Comparison of ENCODE assay signal across 23 cellular contexts in genomic region chr1:116191294-116191693, GRCh38.
DNase-seq lines count a peak whose midpoint lies in the region; ATAC-seq, FAIRE-seq and TF ChIP-seq lines count a peak whose summit lies in the region.
"Had no signal": no experiment of that assay in that cellular context is flagged by ENCODE, and none has a peak within 500 bp of the region (broad histone marks: within the 10 kb centered on the region; RNA-seq: fewer than 3 reads in every experiment).

No MANE protein-coding gene starts in this region.

- ATAC-seq in K562, result no peak
- ATAC-seq in right lobe of liver, result no peak
- ATAC-seq: GM12878 had no signal

- intact Hi-C loops in K562 (cut with micrococcal nuclease), result no loop called here
- intact Hi-C loops in right lobe of liver (cut with DNase I), result no loop called here

- H3K9me3 ChIP-seq in K562 (replicated peaks; ENCODE audit: control insufficient read depth, insufficient read depth, low read depth, low read length) (no peaks in the 10 kb centered on the region), right lobe of liver (no peaks in the 10 kb centered on the region)
- H3K9me3 ChIP-seq: BLaER1 treated with 17β-estradiol and CSF1 and Interleukin-3, amounts not matched to agents 10 nM and 100 nM had no signal

- TF ChIP-seq CTCF in C4-2B (conservative IDR thresholded peaks at IDR 0.05), result no peak
- no peak for TF ChIP-seq CTCF in K562 (IDR thresholded peaks at IDR 0.05 in 2 of 3, conservative IDR thresholded peaks at IDR 0.05 in 1 of 3; ENCODE audit: insufficient read depth in 2 of 3, low read depth in 1 of 3, low read length in 3 of 3)
- no peak for TF ChIP-seq CTCF in right lobe of liver (IDR thresholded peaks at IDR 0.05)

- H3K9ac ChIP-seq in K562 (ENCODE audit: insufficient read depth in 1 of 2, low read depth in 2 of 2, low read length in 2 of 2), result no peak overlapping the region
- H3K9ac ChIP-seq: BLaER1 treated with 17β-estradiol and CSF1 and Interleukin-3, amounts not matched to agents 10 nM and 100 nM had no signal

- no peak for FAIRE-seq in K562 (lab: Jason Lieb, UNC)
- FAIRE-seq: A204.1, GM12878, GM12892, GM19239 had no signal

- no peak for TF ChIP-seq EP300 in K562 (IDR thresholded peaks at IDR 0.05; ENCODE audit: low read length)

- in situ Hi-C loops in K562 (cut with MboI), result no loop called here

- TF ChIP-seq POLR2A in K562 (conservative IDR thresholded peaks at IDR 0.05), result no peak
- TF ChIP-seq POLR2A in right lobe of liver (IDR thresholded peaks at IDR 0.05), result no peak

- H3K79me2 ChIP-seq in K562 (ENCODE audit: control insufficient read depth, insufficient read depth, low read length), result no peaks in the 10 kb centered on the region

- H3K9me1 ChIP-seq in K562 (ENCODE audit: control insufficient read depth, insufficient read depth, low read length), result no peaks in the 10 kb centered on the region

- H3K4me3 ChIP-seq in K562 (no peak overlapping the region), right lobe of liver (no peak overlapping the region)
- H3K4me3 ChIP-seq: BLaER1 treated with 17β-estradiol and CSF1 and Interleukin-3, amounts not matched to agents 10 nM and 100 nM; GM12878 had no signal

- H4K20me1 ChIP-seq in K562 (replicated peaks; ENCODE audit: control insufficient read depth, insufficient read depth, low read length), result no peaks in the 10 kb centered on the region
- H4K20me1 ChIP-seq: BLaER1 treated with 17β-estradiol and CSF1 and Interleukin-3, amounts not matched to agents 10 nM and 100 nM had no signal

- H3K4me1 ChIP-seq in K562 (replicated peaks in 1 of 2; ENCODE audit: control insufficient read depth in 2 of 2, insufficient read depth in 2 of 2, low read length in 2 of 2) (no peaks in the 10 kb centered on the region), right lobe of liver (no peaks in the 10 kb centered on the region)
- H3K4me1 ChIP-seq: BLaER1 treated with 17β-estradiol and CSF1 and Interleukin-3, amounts not matched to agents 10 nM and 100 nM had no signal

- TF ChIP-seq RAD21 in K562 (CRISPR knock-in tag; conservative IDR thresholded peaks at IDR 0.05 in 1 of 2, IDR thresholded peaks at IDR 0.05 in 1 of 2), result no peak

- H3K36me3 ChIP-seq in K562 (ENCODE audit: control insufficient read depth, insufficient read depth, low read length) (no peaks in the 10 kb centered on the region), right lobe of liver (no peaks in the 10 kb centered on the region)
- H3K36me3 ChIP-seq: BLaER1 treated with 17β-estradiol and CSF1 and Interleukin-3, amounts not matched to agents 10 nM and 100 nM had no signal

- 0% methylated on average over 2 of the region's 2 CpGs for WGBS in K562 (ENCODE audit: insufficient coverage, low coverage, missing lambda C conversion rate)
- WGBS in right lobe of liver (ENCODE audit: insufficient coverage, low coverage, low lambda C conversion rate, missing lambda C conversion rate), result 62% methylated on average over 1 of the region's 2 CpGs

- CTCF ChIA-PET in K562 (lab: Yijun Ruan, JAX; ENCODE audit: low intra/inter-chr PET ratio), result no interaction called here

- peak overlapping the region; percentile 14; the same call in 1 of the 2 replicates for H3K27ac ChIP-seq in C4-2B
- H3K27ac ChIP-seq in K562 (ENCODE audit: extremely low read depth, low read depth, low read length), result no peak overlapping the region
- no peak overlapping the region for H3K27ac ChIP-seq in right lobe of liver
- H3K27ac ChIP-seq: BLaER1 treated with 17β-estradiol and CSF1 and Interleukin-3, amounts not matched to agents 10 nM and 100 nM had no signal

- no peak overlapping the region for H3K4me2 ChIP-seq in K562 (ENCODE audit: insufficient read depth, low read length)
- H3K4me2 ChIP-seq: BLaER1 treated with 17β-estradiol and CSF1 and Interleukin-3, amounts not matched to agents 10 nM and 100 nM had no signal

- H3K27me3 ChIP-seq in K562 (ENCODE audit: control insufficient read depth in 2 of 2, insufficient read depth in 2 of 2, low read length in 2 of 2) (no peaks in the 10 kb centered on the region; a peak in 1 of 5 replicates), right lobe of liver (no peaks in the 10 kb centered on the region)
- H3K27me3 ChIP-seq: BLaER1 treated with 17β-estradiol and CSF1 and Interleukin-3, amounts not matched to agents 10 nM and 100 nM had no signal

- DNase-seq in K562 (ENCODE audit: extremely low read depth in 1 of 4, low spot score in 3 of 4) (no peak), right lobe of liver (no peak), GOT3 (lab: John Stamatoyannopoulos, UW) (no peak)
- DNase-seq in activated T-cell treated with anti-CD3 and anti-CD28 coated beads, Interleukin-2, amount 50 U/mL, for 1 hour, result no peak
- DNase-seq: 8988T; ACHN; CD4-positive, alpha-beta memory T cell; CD4-positive, CD25-positive, alpha-beta regulatory T cell; CD8-positive, alpha-beta memory T cell; COR-L47; DMS 273 treated with DMSO at 0.1 percent for 48 hours; DMS153; DMS53; DMS79; DND-41; EL; GDM1 had no signal

- no TSS peak for BruUV-seq in K562 (replicated peaks; lab: Mats Ljungman, UMichigan)

- POLR2A ChIA-PET in K562 (lab: Yijun Ruan, JAX), result interaction anchor here (0.6 kb wide), 2 partner anchors 99 to 698 kb away, joined by 3 read pairs; no protein-coding TSS in a partner anchor

- H2AFZ ChIP-seq in K562 (ENCODE audit: low read depth, low read length), result no peak overlapping the region

TF ChIP-seq in K562, 482 proteins besides CTCF, POLR2A, EP300 and RAD21:
- TF ChIP-seq HSF4 (CRISPR knock-in tag; IDR thresholded peaks at IDR 0.05; ENCODE audit: borderline replicate concordance) (no peak), ZNF449 (CRISPR knock-in tag; IDR thresholded peaks at IDR 0.05) (no peak), ZNF512 (tag; IDR thresholded peaks at IDR 0.05) (peak; percentile 94), MAFF (IDR thresholded peaks at IDR 0.05; ENCODE audit: low read length) (no peak), ZBTB2 (IDR thresholded peaks at IDR 0.05) (no peak), NFIX (CRISPR knock-in tag; IDR thresholded peaks at IDR 0.05; ENCODE audit: low read depth) (no peak), MITF (IDR thresholded peaks at IDR 0.05) (no peak)
TF ChIP-seq in K562: peak in this region for 1.
